17 cellular contexts compared by ENCODE assay signal in genomic region chr17:75411328-75412067, GRCh38. TPM values are rescaled to one million over a fixed set of nuclear protein-coding genes. Genes with fewer than 3 reads are reported as not detected.
DNase-seq lines count a peak whose midpoint lies in the region; ATAC-seq and TF ChIP-seq lines count a peak whose summit lies in the region.
"Had no signal": no experiment of that assay in that cellular context is flagged by ENCODE, and none has a peak within 500 bp of the region (broad histone marks: within the 10 kb centered on the region; RNA-seq: fewer than 3 reads in every experiment).

No MANE protein-coding gene starts in this region.

- no peaks in the 10 kb centered on the region for H3K27me3 ChIP-seq in SU-DHL-6 (ENCODE audit: low read length)
- H3K27me3 ChIP-seq: esophagus muscularis mucosa, ovary, SJCRH30 had no signal

- no peak overlapping the region for H3K4me3 Mint-ChIP-seq in activated naive CD4-positive, alpha-beta T cell treated with anti-CD3 and anti-CD28 coated beads, Interleukin-2, amount 10 ng/mL, durations not matched to agents 7 days and 5 days

- intact Hi-C loops in Right ventricle myocardium superior (cut with DNase I), result no loop called here

- no peaks in the 10 kb centered on the region for H3K9me3 ChIP-seq in SU-DHL-6 (ENCODE audit: insufficient read depth, low read length)
- H3K9me3 ChIP-seq: esophagus muscularis mucosa, mucosa of descending colon, ovary, SJCRH30 had no signal

- no peak for TF ChIP-seq CTCF in SU-DHL-6 (IDR thresholded peaks at IDR 0.05; ENCODE audit: insufficient read depth, low read length, poor library complexity, severe bottlenecking)
- TF ChIP-seq CTCF in coronary artery (IDR thresholded peaks at IDR 0.05), result no peak

- H3K9ac ChIP-seq in SU-DHL-6 (ENCODE audit: low read length), result 0 out of 2 replicates have a peak overlapping the region, but pooled peaks have one; percentile 30

- DNase-seq in activated naive CD4-positive, alpha-beta T cell treated with anti-CD3 and anti-CD28 coated beads, Interleukin-2, amount 10 ng/mL, durations not matched to agents 7 days and 5 days, result peak; percentile 21
- DNase-seq in activated naive CD4-positive, alpha-beta T cell treated with Interleukin-2 at 50 U/mL for 16 hours, result no peak
- DNase-seq in coronary artery (ENCODE audit: low spot score) (peak; percentile 16), Right ventricle myocardium superior (no peak), A172 (ENCODE audit: low spot score) (no peak)
- DNase-seq: ACHN; activated naive CD4-positive, alpha-beta T cell treated with anti-CD3 and anti-CD28 coated beads, Interleukin-2, amount 50 U/mL, for 16 hours; left cardiac atrium; mucosa of descending colon; NCI-H1436; ovary; SJCRH30 had no signal

- no peaks in the 10 kb centered on the region for H3K9me2 ChIP-seq in SU-DHL-6 (replicated peaks; ENCODE audit: insufficient read depth, low read length)

- peaks cover 33% of the 10 kb centered on the region for H3K4me1 Mint-ChIP-seq in activated naive CD4-positive, alpha-beta T cell treated with anti-CD3 and anti-CD28 coated beads, Interleukin-2, amount 10 ng/mL, durations not matched to agents 7 days and 5 days

- no peak overlapping the region for H3K4me2 ChIP-seq in SU-DHL-6 (ENCODE audit: low read depth, low read length, poor library complexity, severe bottlenecking)

- no peaks in the 10 kb centered on the region for H3K36me3 ChIP-seq in SU-DHL-6 (ENCODE audit: low read length)
- H3K36me3 ChIP-seq: esophagus muscularis mucosa, ovary, SJCRH30 had no signal

- no peak for ATAC-seq in GM18868 (IDR thresholded peaks at IDR 0.05; ENCODE audit: unreplicated experiment)
- no peak for ATAC-seq in Right ventricle myocardium superior (ENCODE audit: poor library complexity)
- no peak for ATAC-seq in GM21528 (IDR thresholded peaks at IDR 0.05; ENCODE audit: low FRiP score, unreplicated experiment)

- no peaks in the 10 kb centered on the region for H3K9me3 Mint-ChIP-seq in activated naive CD4-positive, alpha-beta T cell treated with anti-CD3 and anti-CD28 coated beads, Interleukin-2, amount 10 ng/mL, durations not matched to agents 7 days and 5 days
- H3K9me3 Mint-ChIP-seq: type B pancreatic cell had no signal

- H3K27ac ChIP-seq in SU-DHL-6 (ENCODE audit: low read depth, low read length) (no peak overlapping the region), coronary artery (no peak overlapping the region)
- H3K27ac ChIP-seq: esophagus muscularis mucosa, ovary, SJCRH30 had no signal

- no peaks in the 10 kb centered on the region for H3F3A ChIP-seq in SU-DHL-6 (ENCODE audit: insufficient read depth)

- H3K36me3 Mint-ChIP-seq in activated naive CD4-positive, alpha-beta T cell treated with anti-CD3 and anti-CD28 coated beads, Interleukin-2, amount 10 ng/mL, durations not matched to agents 7 days and 5 days, result no peaks in the 10 kb centered on the region
- H3K36me3 Mint-ChIP-seq: type B pancreatic cell had no signal

- no peaks in the 10 kb centered on the region for H3K79me2 ChIP-seq in SU-DHL-6 (ENCODE audit: insufficient read depth, low read length)

- no peak overlapping the region for H2AFZ ChIP-seq in SU-DHL-6 (ENCODE audit: low read depth, low read length, severe bottlenecking)

- H3K27me3 Mint-ChIP-seq in activated naive CD4-positive, alpha-beta T cell treated with anti-CD3 and anti-CD28 coated beads, Interleukin-2, amount 10 ng/mL, durations not matched to agents 7 days and 5 days, result peaks cover 39% of the 10 kb centered on the region

- H3K4me3 ChIP-seq in SU-DHL-6 (ENCODE audit: insufficient read depth, low read length, poor library complexity, severe bottlenecking) (no peak overlapping the region), coronary artery (no peak overlapping the region)
- H3K4me3 ChIP-seq: mucosa of descending colon, ovary, SJCRH30 had no signal

- H4K20me1 ChIP-seq in SU-DHL-6 (ENCODE audit: low read depth, low read length), result no peaks in the 10 kb centered on the region

- H3K27ac Mint-ChIP-seq in activated naive CD4-positive, alpha-beta T cell treated with anti-CD3 and anti-CD28 coated beads, Interleukin-2, amount 10 ng/mL, durations not matched to agents 7 days and 5 days, result no peak overlapping the region
- H3K27ac Mint-ChIP-seq: type B pancreatic cell had no signal

- CTCF ChIA-PET in activated naive CD4-positive, alpha-beta T cell treated with anti-CD3 and anti-CD28 coated beads, Interleukin-2, amount 10 ng/mL, durations not matched to agents 7 days and 5 days (lab: Charles Lee), result interaction anchor here (0.6 to 2.6 kb wide), 18 partner anchors 17 to 450 kb away, joined by 3 to 18 read pairs (median 5); partner anchors contain the start of genes MIF4GD, NUP85 and SLC25A19

RNA-seq across cellular contexts. Expression of gene GRB2, which starts 6.0 kb away (rescaled TPM):
- 53.1 TPM for total RNA-seq in Right ventricle myocardium superior
- total RNA-seq in A172 (2014; rRNA removed; shearing (Covaris generic)), result 116 and 123 TPM in 2 replicates

RNA-seq across cellular contexts. Expression of gene TMEM94, which starts 44.9 kb away (rescaled TPM):
- 38.0 TPM for total RNA-seq in Right ventricle myocardium superior
- total RNA-seq in A172 (2014; rRNA removed; shearing (Covaris generic)), result 49.7 and 53.9 TPM in 2 replicates

Comparison
In these comparisons a context has a peak if more than half of its experiments do, and no peak if none do; other contexts are left out.
1. DNase-seq: peak in activated naive CD4-positive, alpha-beta T cell treated with anti-CD3 and anti-CD28 coated beads, Interleukin-2, amount 10 ng/mL, durations not matched to agents 7 days and 5 days (single experiment) and coronary artery (single experiment); none in activated naive CD4-positive, alpha-beta T cell treated with Interleukin-2 at 50 U/mL for 16 hours (single experiment), Right ventricle myocardium superior (single experiment) and A172 (single experiment).